In the genomic region with DNA sequence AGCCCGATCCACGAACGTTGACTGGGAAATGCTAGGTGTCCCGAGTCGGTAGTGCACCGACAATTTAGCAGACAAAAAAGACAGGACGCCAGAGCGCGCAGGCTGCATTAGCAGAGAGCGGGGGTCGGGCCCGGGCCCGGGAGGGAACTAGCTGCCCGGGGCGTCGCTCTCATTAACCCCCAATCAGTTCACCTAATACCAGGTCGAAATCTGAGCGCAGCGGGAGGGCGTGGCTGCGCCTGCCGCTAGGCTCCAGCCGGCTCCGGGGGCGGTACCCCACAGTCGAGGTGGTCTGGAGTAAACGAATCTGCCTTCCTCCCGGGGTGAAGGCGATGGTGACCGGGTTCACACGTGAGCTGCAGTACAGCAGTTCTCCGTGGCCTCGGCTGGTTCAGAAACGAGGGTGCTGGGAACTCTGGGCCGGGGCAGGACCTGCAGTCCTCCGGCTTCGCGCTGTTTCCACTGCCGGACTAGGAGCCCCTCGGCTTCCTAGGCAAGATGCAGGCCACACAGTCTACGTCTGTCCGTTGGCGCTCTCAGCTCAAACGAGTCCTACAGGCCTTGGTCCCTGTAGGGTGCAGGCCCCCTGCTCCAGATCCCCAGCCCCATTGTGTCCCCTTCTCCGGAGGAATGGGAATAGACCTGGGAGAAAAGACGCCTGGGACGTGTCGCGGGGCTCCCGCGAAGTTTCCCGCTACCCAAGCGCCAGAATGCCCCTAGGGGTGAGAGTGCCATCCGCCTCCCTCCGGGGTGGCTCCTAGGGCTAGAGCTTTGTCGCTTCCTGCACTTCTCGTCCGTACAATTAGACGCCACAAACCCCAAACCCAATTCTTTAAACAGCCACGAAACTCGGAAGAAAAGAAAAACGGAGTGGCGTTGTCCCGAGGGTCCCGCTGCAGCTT, we compare ENCODE assay signal across 8 cellular contexts. TPM values are rescaled to one million over a fixed set of nuclear protein-coding genes. Genes with fewer than 3 reads are reported as not detected.
DNase-seq lines count a peak whose midpoint lies in the region; ATAC-seq and TF ChIP-seq lines count a peak whose summit lies in the region.

No MANE protein-coding gene starts in this region.

- peak overlapping the region; percentile 43 for H3K9ac ChIP-seq in SK-N-MC (ENCODE audit: insufficient read length)

- peaks cover 41% of the 10 kb centered on the region for H3K4me1 Mint-ChIP-seq in activated naive CD4-positive, alpha-beta T cell treated with anti-CD3 and anti-CD28 coated beads, Interleukin-2, amount 50 U/mL, for 24 hours

- peak overlapping the region; percentile 96 for H3K27ac Mint-ChIP-seq in activated naive CD4-positive, alpha-beta T cell treated with anti-CD3 and anti-CD28 coated beads, Interleukin-2, amount 50 U/mL, for 24 hours

- no peaks in the 10 kb centered on the region for H3K9me3 Mint-ChIP-seq in activated naive CD4-positive, alpha-beta T cell treated with anti-CD3 and anti-CD28 coated beads, Interleukin-2, amount 50 U/mL, for 24 hours

- no peak for TF ChIP-seq CTCF in omental fat pad (IDR thresholded peaks at IDR 0.05)

- H3K4me3 ChIP-seq in SK-N-MC: peak overlapping the region; percentile 84
- H3K4me3 ChIP-seq in iPS-18c (ENCODE audit: insufficient read depth, low read depth, low read length): peak overlapping the region; percentile 56

- H3K36me3 ChIP-seq in SK-N-MC (ENCODE audit: insufficient read depth, low read length): no peaks in the 10 kb centered on the region

- peak overlapping the region; percentile 96 for H3K4me3 Mint-ChIP-seq in activated naive CD4-positive, alpha-beta T cell treated with anti-CD3 and anti-CD28 coated beads, Interleukin-2, amount 50 U/mL, for 24 hours

- H3K9me3 ChIP-seq in SK-N-MC (ENCODE audit: low read depth, low read length) (no peaks in the 10 kb centered on the region), iPS-18c (ENCODE audit: control insufficient read depth, insufficient read depth, low read length) (peaks cover 6% of the 10 kb centered on the region)

- H3K27ac ChIP-seq in SK-N-MC: no peak overlapping the region

- ATAC-seq in GM19395 (IDR thresholded peaks at IDR 0.05; ENCODE audit: unreplicated experiment) (peak; percentile 31), HG03520 (IDR thresholded peaks at IDR 0.05; ENCODE audit: unreplicated experiment) (peak; percentile 12), omental fat pad (ENCODE audit: low FRiP score) (no peak)

- no peaks in the 10 kb centered on the region for H3K27me3 Mint-ChIP-seq in activated naive CD4-positive, alpha-beta T cell treated with anti-CD3 and anti-CD28 coated beads, Interleukin-2, amount 50 U/mL, for 24 hours

- peaks cover 17% of the 10 kb centered on the region for H3K36me3 Mint-ChIP-seq in activated naive CD4-positive, alpha-beta T cell treated with anti-CD3 and anti-CD28 coated beads, Interleukin-2, amount 50 U/mL, for 24 hours

- peak; percentile 77 for DNase-seq in COLO668 (lab: John Stamatoyannopoulos, UW; ENCODE audit: unreplicated experiment)
- no peak for DNase-seq in SK-N-MC (ENCODE audit: low read depth, low spot score)
- peak; percentile 78 to 81 for DNase-seq in stimulated activated CD4-positive, alpha-beta T cell treated with anti-CD3 and anti-CD28 coated beads, Interleukin-2, amount 100 ng/mL, for 24 hours
- no peak for DNase-seq in omental fat pad (ENCODE audit: low spot score)

RNA-seq across cellular contexts. Expression of a gene that starts 2.0 kb away (rescaled TPM):
- total RNA-seq in omental fat pad: 1 to 10 TPM in 3 of 4 donors, under 1 TPM in 1; 0.93 to 2.9 (median 1.4) TPM

Comparison
In these comparisons a context has a peak if more than half of its experiments do, and no peak if none do; other contexts are left out.
1. DNase-seq: peak in COLO668 (single experiment) and stimulated activated CD4-positive, alpha-beta T cell treated with anti-CD3 and anti-CD28 coated beads, Interleukin-2, amount 100 ng/mL, for 24 hours (2 of 2); none in SK-N-MC (single experiment) and omental fat pad (single experiment).